ENCODE assay signal across 31 cellular contexts in genomic region chr13:42322806-42323205, GRCh38.
"Had no signal": no experiment of that assay in that cellular context is flagged by ENCODE, and none has a peak within 500 bp of the region (broad histone marks: within the 10 kb centered on the region; RNA-seq: fewer than 3 reads in every experiment).

No MANE protein-coding gene starts in this region.

- H3K4me3 ChIP-seq: ascending aorta, cardiac muscle cell had no signal

- ATAC-seq: activated CD8-positive, alpha-beta T cell treated with anti-CD3 and anti-CD28 coated beads for 36 hours; activated naive CD4-positive, alpha-beta T cell treated with anti-CD3 and anti-CD28 coated beads, Interleukin-2, amount 50 U/mL, for 72 hours; activated T-cell treated with anti-CD3 and anti-CD28 coated beads, Interleukin-2, amount 50 U/mL, for 4 hours; activated T-cell treated with anti-CD3 and anti-CD28 coated beads, Interleukin-2, amount 50 U/mL, for 72 hours; activated T-helper 17 cell treated with anti-CD3 and anti-CD28 coated beads, Interleukin-2, amount 50 U/mL, for 72 hours had no signal

- H3K27ac ChIP-seq: ascending aorta, cardiac muscle cell, VCaP had no signal

- H3K9me3 ChIP-seq: ascending aorta had no signal

- DNase-seq: activated B cell treated with CpG ODN at 0.5 μM for 24 hours; activated CD4-positive, alpha-beta memory T cell treated with anti-CD3 and anti-CD28 coated beads for 36 hours; activated CD4-positive, alpha-beta T cell treated with anti-CD3 and anti-CD28 coated beads for 48 hours; activated CD4-positive, alpha-beta T cell treated with anti-CD3 and anti-CD28 coated beads, Interleukin-2, amount 10 ng/mL, durations not matched to agents 7 days and 5 days; activated CD4-positive, CD25-positive, alpha-beta regulatory T cell treated with anti-CD3 and anti-CD28 coated beads, Interleukin-2, amount 50 U/mL, for 72 hours; activated CD8-positive, alpha-beta memory T cell treated with anti-CD3 and anti-CD28 coated beads, Interleukin-2, amount 50 U/mL, for 4 hours; activated CD8-positive, alpha-beta T cell treated with anti-CD3 and anti-CD28 coated beads for 36 hours; activated effector memory CD4-positive, alpha-beta T cell treated with anti-CD3 and anti-CD28 coated beads, Interleukin-2, amount 50 U/mL, for 16 hours; activated gamma-delta T cell treated with Interleukin-2 at 50 U/mL for 16 hours; activated naive CD4-positive, alpha-beta T cell; activated naive CD4-positive, alpha-beta T cell treated with anti-CD3 and anti-CD28 coated beads for 36 hours; activated naive CD4-positive, alpha-beta T cell treated with anti-CD3 and anti-CD28 coated beads, Interleukin-2, amount 50 U/mL, for 16 hours; activated naive CD8-positive, alpha-beta T cell treated with anti-CD3 and anti-CD28 coated beads for 36 hours; activated T-cell treated with anti-CD3 and anti-CD28 coated beads for 4 hours; activated T-cell treated with anti-CD3 and anti-CD28 coated beads, Interleukin-2, amount 50 U/mL, for 1 hour; activated T-cell treated with anti-CD3 and anti-CD28 coated beads, Interleukin-2, amount 50 U/mL, for 4 hours; activated T-cell treated with anti-CD3 and anti-CD28 coated beads, Interleukin-2, amount 50 U/mL, for 72 hours; amygdala; anterior cingulate cortex; caudate nucleus; cerebellar nuclear complex; T-helper 1 cell; T-helper 2 cell; T-helper 9 cell had no signal

- H3K4me1 ChIP-seq: ascending aorta had no signal

- FAIRE-seq: bronchial epithelial cell, TTC549 had no signal

- H3K27me3 ChIP-seq: ascending aorta, cardiac muscle cell had no signal

- H3K36me3 ChIP-seq: cardiac muscle cell had no signal
